ENCODE assay signal across 1 cellular context in genomic region chr4:37991623-37992410, GRCh38.
TF ChIP-seq lines count a peak whose summit lies in the region.

No MANE protein-coding gene starts in this region.

TF ChIP-seq in GM12878, 131 proteins besides CTCF, POLR2A, EP300 and RAD21:
- TF ChIP-seq NR2C2 (IDR thresholded peaks at IDR 0.05; ENCODE audit: borderline replicate concordance, control insufficient read depth, insufficient read length, low read depth): no peak
- TF ChIP-seq, protein P1, sequence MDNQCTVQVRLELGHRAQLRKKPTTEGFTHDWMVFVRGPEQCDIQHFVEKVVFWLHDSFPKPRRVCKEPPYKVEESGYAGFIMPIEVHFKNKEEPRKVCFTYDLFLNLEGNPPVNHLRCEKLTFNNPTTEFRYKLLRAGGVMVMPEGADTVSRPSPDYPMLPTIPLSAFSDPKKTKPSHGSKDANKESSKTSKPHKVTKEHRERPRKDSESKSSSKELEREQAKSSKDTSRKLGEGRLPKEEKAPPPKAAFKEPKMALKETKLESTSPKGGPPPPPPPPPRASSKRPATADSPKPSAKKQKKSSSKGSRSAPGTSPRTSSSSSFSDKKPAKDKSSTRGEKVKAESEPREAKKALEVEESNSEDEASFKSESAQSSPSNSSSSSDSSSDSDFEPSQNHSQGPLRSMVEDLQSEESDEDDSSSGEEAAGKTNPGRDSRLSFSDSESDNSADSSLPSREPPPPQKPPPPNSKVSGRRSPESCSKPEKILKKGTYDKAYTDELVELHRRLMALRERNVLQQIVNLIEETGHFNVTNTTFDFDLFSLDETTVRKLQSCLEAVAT (IDR thresholded peaks at IDR 0.05): no peak
TF ChIP-seq in GM12878: peak in this region for 0.
